Comparison of ENCODE assay signal across 1 cellular context in genomic region chr1:78836736-78837135, GRCh38.
TF ChIP-seq lines count a peak whose summit lies in the region.

No MANE protein-coding gene starts in this region.

TF ChIP-seq in GM12878, 131 proteins besides CTCF, POLR2A, EP300 and RAD21:
- TF ChIP-seq GABPA (IDR thresholded peaks at IDR 0.05; ENCODE audit: low read depth): no peak
- no peak for TF ChIP-seq ASH2L (IDR thresholded peaks at IDR 0.05; ENCODE audit: borderline replicate concordance, low read depth)
- no peak for TF ChIP-seq BCL11A (IDR thresholded peaks at IDR 0.05; ENCODE audit: low read depth, low read length)
- no peak for TF ChIP-seq IRF5 (IDR thresholded peaks at IDR 0.05; ENCODE audit: borderline replicate concordance)
- no peak for TF ChIP-seq CBFB (IDR thresholded peaks at IDR 0.05; ENCODE audit: low read depth)
- no peak for TF ChIP-seq USF1 (IDR thresholded peaks at IDR 0.05; ENCODE audit: borderline replicate concordance, extremely low read length, insufficient read depth, low read depth, low read length)
- TF ChIP-seq MYC (IDR thresholded peaks at IDR 0.05; ENCODE audit: insufficient read depth, insufficient read length, insufficient replicate concordance, low read length, severe bottlenecking): no peak
- TF ChIP-seq EZH2 (IDR thresholded peaks at IDR 0.05; ENCODE audit: borderline replicate concordance, control insufficient read depth, low read depth, low read length): no peak
- TF ChIP-seq JUNB (IDR thresholded peaks at IDR 0.05): no peak
- TF ChIP-seq SIX5 (IDR thresholded peaks at IDR 0.05; ENCODE audit: low read depth, low read length, severe bottlenecking): no peak
- TF ChIP-seq FOXK2 (IDR thresholded peaks at IDR 0.05): no peak
- no peak for TF ChIP-seq KDM1A (IDR thresholded peaks at IDR 0.05; ENCODE audit: borderline replicate concordance)
- TF ChIP-seq CREB1 (IDR thresholded peaks at IDR 0.05; ENCODE audit: low read depth): no peak
- no peak for TF ChIP-seq REST (IDR thresholded peaks at IDR 0.05; ENCODE audit: low read depth, low read length)
- no peak for TF ChIP-seq CUX1 (IDR thresholded peaks at IDR 0.05; ENCODE audit: insufficient replicate concordance, low read depth, low read length)
